Comparison of ENCODE assay signal across 8 cellular contexts in genomic region chr15:45199136-45199810, GRCh38. TPM values are rescaled to one million over a fixed set of nuclear protein-coding genes. Genes with fewer than 3 reads are reported as not detected.
A peak's percentile ranks its signal among the peaks of the same experiment; 100 is the strongest.
DNase-seq lines count a peak whose midpoint lies in the region; ATAC-seq and TF ChIP-seq lines count a peak whose summit lies in the region.

No MANE protein-coding gene starts in this region.

- H3K4me3 ChIP-seq in Jurkat, Clone E6-1 (ENCODE audit: low read length) = peak overlapping the region; percentile 65

- peaks cover 19% of the 10 kb centered on the region for H3K4me1 Mint-ChIP-seq in neural crest cell
- peaks cover 3% of the 10 kb centered on the region for H3K4me1 Mint-ChIP-seq in progenitor cell of endocrine pancreas (ENCODE audit: low read depth)

- TF ChIP-seq CTCF in neural crest cell (conservative IDR thresholded peaks at IDR 0.05) = no peak
- TF ChIP-seq CTCF in progenitor cell of endocrine pancreas (IDR thresholded peaks at IDR 0.05; ENCODE audit: unreplicated experiment) = no peak

- ATAC-seq in GM21447 (IDR thresholded peaks at IDR 0.05; ENCODE audit: unreplicated experiment) = peak; percentile 23
- peak; percentile 2 for ATAC-seq in esophagus mucosa

- peak; percentile 59 for DNase-seq in ELF-1 (ENCODE audit: low read depth, low spot score)
- DNase-seq in Jurkat, Clone E6-1 (ENCODE audit: low read depth, low spot score) = peak; percentile 51
- peak; percentile 58 for DNase-seq in UCSD-AML1 (lab: John Stamatoyannopoulos, UW; ENCODE audit: unreplicated experiment)
- peak; percentile 26 for DNase-seq in neural crest cell (ENCODE audit: low read depth, low spot score)
- DNase-seq in ureter (ENCODE audit: low spot score) = no peak
- no peak for DNase-seq in progenitor cell of endocrine pancreas (ENCODE audit: low spot score, unreplicated experiment)

- H3K4me3 Mint-ChIP-seq in neural crest cell (no peak overlapping the region), progenitor cell of endocrine pancreas (ENCODE audit: low read depth) (no peak overlapping the region)

- H3K27me3 Mint-ChIP-seq in neural crest cell (ENCODE audit: low read depth) (peaks cover 19% of the 10 kb centered on the region), progenitor cell of endocrine pancreas (no peaks in the 10 kb centered on the region)

- H3K36me3 Mint-ChIP-seq in neural crest cell (ENCODE audit: low read depth) (peaks cover 6% of the 10 kb centered on the region), progenitor cell of endocrine pancreas (ENCODE audit: insufficient read depth) (no peaks in the 10 kb centered on the region)

- H3K27ac Mint-ChIP-seq in neural crest cell (ENCODE audit: unreplicated experiment) (peak overlapping the region; percentile 90), progenitor cell of endocrine pancreas (no peak overlapping the region)

- H3K9me3 Mint-ChIP-seq in neural crest cell (peaks cover 3% of the 10 kb centered on the region), progenitor cell of endocrine pancreas (ENCODE audit: low read depth) (no peaks in the 10 kb centered on the region)

RNA-seq across cellular contexts. Expression of gene SHF, which starts 11.5 kb away (rescaled TPM):
- 13.0 TPM for polyA plus RNA-seq in Jurkat, Clone E6-1 (2012; ENCODE audit: insufficient read depth, insufficient read length)
- total RNA-seq in esophagus mucosa = 1.6 TPM
- 55.0 and 59.0 TPM in 2 replicates for total RNA-seq in neural crest cell
- total RNA-seq in ureter = 7.9 TPM
- 61.1 and 61.7 TPM in 2 replicates for total RNA-seq in progenitor cell of endocrine pancreas

RNA-seq across cellular contexts. Expression of gene SLC28A2, which starts 52.8 kb away (rescaled TPM):
- polyA plus RNA-seq in Jurkat, Clone E6-1 (2012; ENCODE audit: insufficient read depth, insufficient read length) = not detected
- not detected for total RNA-seq in esophagus mucosa
- total RNA-seq in neural crest cell = not detected in 2 replicates
- total RNA-seq in ureter = not detected
- 1.2 and 1.7 TPM in 2 replicates for total RNA-seq in progenitor cell of endocrine pancreas

Comparison
In these comparisons a context has a peak if more than half of its experiments do, and no peak if none do; other contexts are left out.
1. DNase-seq: peak in ELF-1 (single experiment), Jurkat, Clone E6-1 (single experiment), UCSD-AML1 (single experiment) and neural crest cell (single experiment); none in ureter (single experiment) and progenitor cell of endocrine pancreas (single experiment).